ENCODE assay signal across 18 cellular contexts in genomic region chr2:220550995-220551702, GRCh38.
"Had no signal": no experiment of that assay in that cellular context is flagged by ENCODE, and none has a peak within 500 bp of the region (broad histone marks: within the 10 kb centered on the region; RNA-seq: fewer than 3 reads in every experiment).

No MANE protein-coding gene starts in this region.

- ATAC-seq: activated T-helper 17 cell treated with anti-CD3 and anti-CD28 coated beads, Interleukin-2, amount 50 U/mL, for 72 hours; natural killer cell; pancreas; sciatic nerve; stimulated activated naive CD8-positive, alpha-beta T cell treated with anti-CD3 and anti-CD28 coated beads, Interleukin-15, amount 100 ng/mL, for 72 hours; WTC11 had no signal

- DNase-seq: activated CD4-positive, alpha-beta memory T cell treated with anti-CD3 and anti-CD28 coated beads, Interleukin-2, amount 10 ng/mL, durations not matched to agents 7 days and 5 days; activated CD4-positive, alpha-beta T cell treated with anti-CD3 and anti-CD28 coated beads for 4 hours; activated naive CD4-positive, alpha-beta T cell; activated naive CD8-positive, alpha-beta T cell treated with anti-CD3 and anti-CD28 coated beads for 36 hours; activated T-cell treated with anti-CD3 and anti-CD28 coated beads, Interleukin-2, amount 50 U/mL, for 1 hour; esophagus squamous epithelium; natural killer cell; pancreas; stimulated activated CD4-positive, alpha-beta T cell treated with anti-CD3 and anti-CD28 coated beads, Interleukin-4, amount 100 ng/mL, for 1 hour; stimulated activated naive CD8-positive, alpha-beta T cell treated with anti-CD3 and anti-CD28 coated beads, Interleukin-15, amount 100 ng/mL, for 72 hours; transverse colon; uterus had no signal

- H3K4me3 ChIP-seq: coronary artery, esophagus squamous epithelium, pancreas, smooth muscle cell, suprapubic skin, transverse colon, uterus had no signal
